In the genomic region with DNA sequence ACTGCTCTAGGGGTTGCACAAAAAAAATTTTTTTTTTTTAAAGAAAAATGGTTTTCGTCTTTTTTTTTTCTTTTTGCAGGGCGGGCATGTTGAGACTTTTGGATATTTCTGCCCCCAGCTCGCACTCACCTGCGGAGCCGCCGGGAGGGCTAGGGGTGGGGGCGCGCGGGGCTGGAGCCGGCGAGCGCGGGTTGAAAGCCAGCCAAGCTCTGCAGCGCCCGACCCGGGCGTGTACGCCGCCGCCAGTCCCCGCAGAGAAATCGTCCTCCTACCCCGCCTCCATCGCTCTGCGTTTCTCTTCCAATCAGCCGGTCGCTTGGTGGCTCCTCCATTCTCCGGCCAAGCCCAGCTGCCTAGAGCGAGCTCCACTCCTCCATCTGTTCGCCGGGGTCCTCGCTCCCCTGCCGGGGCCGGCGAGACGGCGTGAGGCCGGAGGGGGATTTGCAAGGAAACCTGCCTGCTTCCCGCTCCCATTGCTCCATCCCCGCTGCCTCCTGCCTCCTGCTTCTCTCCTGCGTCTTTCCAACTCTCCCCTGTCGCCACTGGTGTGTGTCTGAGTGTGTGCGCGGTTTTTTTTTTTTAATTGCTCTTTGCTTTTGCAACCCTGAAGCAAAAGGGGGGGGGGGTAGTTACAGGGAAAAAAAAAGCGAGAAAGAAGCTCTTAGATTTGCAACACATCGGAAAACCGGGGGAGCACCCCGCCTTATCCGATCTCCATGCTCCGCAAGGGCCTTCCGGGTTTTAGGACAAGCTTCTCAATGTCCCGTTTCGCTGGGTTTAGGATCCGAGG, we compare ENCODE assay signal across 8 cellular contexts. TPM values are rescaled to one million over a fixed set of nuclear protein-coding genes. Genes with fewer than 3 reads are reported as not detected.
A peak's percentile ranks its signal among the peaks of the same experiment; 100 is the strongest.
DNase-seq lines count a peak whose midpoint lies in the region; ATAC-seq and TF ChIP-seq lines count a peak whose summit lies in the region.

No MANE protein-coding gene starts in this region.

- H3K36me3 ChIP-seq in H7 (replicated peaks; ENCODE audit: control insufficient read depth, insufficient read depth, low read length), result peaks cover 7% of the 10 kb centered on the region

- no peak for TF ChIP-seq CTCF in choroid plexus epithelial cell (conservative IDR thresholded peaks at IDR 0.05; ENCODE audit: low read depth, low read length)

- no peak for ATAC-seq in GM18870 (IDR thresholded peaks at IDR 0.05; ENCODE audit: unreplicated experiment)

- H3K4me3 ChIP-seq in H7 (ENCODE audit: insufficient read depth, low read depth, low read length), result peak overlapping the region; percentile 89
- H3K4me3 ChIP-seq in choroid plexus epithelial cell (ENCODE audit: low read depth, low read length), result peak overlapping the region; percentile 90

- no peaks in the 10 kb centered on the region for H3K27me3 ChIP-seq in H7 (ENCODE audit: control insufficient read depth, insufficient read depth, low read length)

- peak; percentile 87 for DNase-seq in AG08396 (ENCODE audit: low spot score)
- DNase-seq in H7, result peak; percentile 92
- DNase-seq in NCI-H446 treated with DMSO at 0.1 percent for 48 hours (lab: John Stamatoyannopoulos, UW), result peak; percentile 81
- DNase-seq in activated CD4-positive, CD25-positive, alpha-beta regulatory T cell treated with anti-CD3 and anti-CD28 coated beads, Interleukin-2, amount 50 U/mL, for 72 hours, result peak; percentile 64
- DNase-seq in choroid plexus epithelial cell (ENCODE audit: low read depth), result peak; percentile 90
- DNase-seq in kidney glomerular epithelial cell (lab: John Stamatoyannopoulos, UW), result peak; percentile 47
- DNase-seq in stimulated activated CD4-positive, alpha-beta T cell treated with anti-CD3 and anti-CD28 coated beads, Interleukin-15, amount 100 ng/mL, for 24 hours, result peak; percentile 77

RNA-seq across cellular contexts. Expression of a gene that starts 1.8 kb away (rescaled TPM):
- total RNA-seq in H7 (2014; rRNA removed; shearing (Covaris generic)), result 63.3 and 66.2 TPM in 2 replicates

RNA-seq across cellular contexts. Expression of a gene that starts 21.6 kb away (rescaled TPM):
- total RNA-seq in H7 (2014; rRNA removed; shearing (Covaris generic)), result 80.6 and 83.4 TPM in 2 replicates

RNA-seq across cellular contexts. Expression of a gene that starts 34.5 kb away (rescaled TPM):
- total RNA-seq in H7 (2014; rRNA removed; shearing (Covaris generic)), result 19.1 and 25.7 TPM in 2 replicates

RNA-seq across cellular contexts. Expression of a gene that starts 46.7 kb away (rescaled TPM):
- total RNA-seq in H7 (2014; rRNA removed; shearing (Covaris generic)), result 0.07 TPM in 2 replicates

RNA-seq across cellular contexts. Expression of a gene that starts 50.8 kb away (rescaled TPM):
- 0.17 TPM in 1 of 2 replicates, not detected in the other for total RNA-seq in H7 (2014; rRNA removed; shearing (Covaris generic))
